Comparison of ENCODE assay signal across 1 cellular context in the genomic region with DNA sequence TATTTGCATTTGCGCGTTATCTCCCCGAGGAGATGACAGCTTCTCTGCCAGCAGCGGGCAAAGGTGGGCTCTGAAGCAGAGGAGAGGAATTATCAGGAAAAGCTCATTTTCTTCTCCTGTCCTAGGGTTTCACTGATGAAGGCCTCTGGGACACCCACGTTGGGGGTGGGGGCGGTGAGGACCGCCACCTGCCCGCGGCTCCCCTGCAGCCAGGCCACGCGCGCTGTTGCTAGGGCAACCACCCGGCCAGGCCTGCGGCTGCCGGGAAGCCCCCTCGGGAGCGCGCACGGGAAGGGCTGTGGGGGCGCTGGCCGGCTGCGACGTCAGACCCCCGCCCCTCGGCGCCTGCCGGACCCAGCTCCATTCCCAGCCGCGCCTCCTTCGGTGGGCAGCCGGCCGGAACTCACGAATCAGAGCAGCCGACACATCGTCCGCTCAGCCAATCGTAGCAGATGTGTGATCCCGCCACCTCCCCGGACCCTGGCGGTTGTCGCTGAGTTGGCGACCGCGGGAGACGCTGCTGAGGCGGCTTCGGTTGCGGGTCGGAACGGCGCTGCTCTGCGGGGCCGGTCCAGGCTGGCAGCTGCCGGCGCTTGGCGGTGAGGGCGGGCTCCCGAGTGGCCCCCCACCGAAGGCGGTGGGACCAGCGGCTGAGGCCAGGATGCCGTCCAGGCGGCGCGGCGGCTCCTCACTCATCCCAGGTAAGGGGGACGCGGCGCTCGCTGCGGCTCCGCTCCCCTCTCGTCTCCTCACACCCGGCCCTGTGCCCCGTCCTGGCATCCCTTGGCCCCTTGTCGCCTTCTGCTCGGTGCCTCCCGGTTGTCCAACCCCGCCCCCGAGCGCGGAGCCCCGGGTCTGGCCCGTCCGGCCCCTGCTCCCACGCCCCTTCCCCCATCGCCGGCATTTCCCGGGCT.
TF ChIP-seq lines count a peak whose summit lies in the region.

A gene (plus strand): TSS at position 513 of the 914 bp plus-strand sequence. CDS start 35,092 bp downstream, outside the sequence.

TF ChIP-seq in HEK293, 187 proteins besides CTCF, POLR2A, EP300 and RAD21 (continued from another document and continues in another):
- TF ChIP-seq, protein P1, sequence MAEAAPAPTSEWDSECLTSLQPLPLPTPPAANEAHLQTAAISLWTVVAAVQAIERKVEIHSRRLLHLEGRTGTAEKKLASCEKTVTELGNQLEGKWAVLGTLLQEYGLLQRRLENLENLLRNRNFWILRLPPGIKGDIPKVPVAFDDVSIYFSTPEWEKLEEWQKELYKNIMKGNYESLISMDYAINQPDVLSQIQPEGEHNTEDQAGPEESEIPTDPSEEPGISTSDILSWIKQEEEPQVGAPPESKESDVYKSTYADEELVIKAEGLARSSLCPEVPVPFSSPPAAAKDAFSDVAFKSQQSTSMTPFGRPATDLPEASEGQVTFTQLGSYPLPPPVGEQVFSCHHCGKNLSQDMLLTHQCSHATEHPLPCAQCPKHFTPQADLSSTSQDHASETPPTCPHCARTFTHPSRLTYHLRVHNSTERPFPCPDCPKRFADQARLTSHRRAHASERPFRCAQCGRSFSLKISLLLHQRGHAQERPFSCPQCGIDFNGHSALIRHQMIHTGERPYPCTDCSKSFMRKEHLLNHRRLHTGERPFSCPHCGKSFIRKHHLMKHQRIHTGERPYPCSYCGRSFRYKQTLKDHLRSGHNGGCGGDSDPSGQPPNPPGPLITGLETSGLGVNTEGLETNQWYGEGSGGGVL (tag by site-specific recombination; IDR thresholded peaks at IDR 0.05), result peak; percentile 8; the same call in 1 of the 2 replicates
- TF ChIP-seq, protein P2, sequence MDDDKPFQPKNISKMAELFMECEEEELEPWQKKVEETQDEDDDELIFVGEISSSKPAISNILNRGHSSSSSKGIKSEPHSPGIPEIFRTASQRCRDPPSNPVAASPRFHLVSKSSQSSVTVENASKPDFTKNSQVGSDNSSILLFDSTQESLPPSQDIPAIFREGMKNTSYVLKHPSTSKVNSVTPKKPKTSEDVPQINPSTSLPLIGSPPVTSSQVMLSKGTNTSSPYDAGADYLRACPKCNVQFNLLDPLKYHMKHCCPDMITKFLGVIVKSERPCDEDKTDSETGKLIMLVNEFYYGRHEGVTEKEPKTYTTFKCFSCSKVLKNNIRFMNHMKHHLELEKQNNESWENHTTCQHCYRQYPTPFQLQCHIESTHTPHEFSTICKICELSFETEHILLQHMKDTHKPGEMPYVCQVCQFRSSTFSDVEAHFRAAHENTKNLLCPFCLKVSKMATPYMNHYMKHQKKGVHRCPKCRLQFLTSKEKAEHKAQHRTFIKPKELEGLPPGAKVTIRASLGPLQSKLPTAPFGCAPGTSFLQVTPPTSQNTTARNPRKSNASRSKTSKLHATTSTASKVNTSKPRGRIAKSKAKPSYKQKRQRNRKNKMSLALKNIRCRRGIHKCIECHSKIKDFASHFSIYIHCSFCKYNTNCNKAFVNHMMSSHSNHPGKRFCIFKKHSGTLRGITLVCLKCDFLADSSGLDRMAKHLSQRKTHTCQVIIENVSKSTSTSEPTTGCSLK (tag by site-specific recombination; IDR thresholded peaks at IDR 0.05), result no peak
- TF ChIP-seq SP7 (tag by site-specific recombination; IDR thresholded peaks at IDR 0.05) (peak; percentile 19), ZNF571 (tag by site-specific recombination; IDR thresholded peaks at IDR 0.05) (no peak), KLF1 (tag by site-specific recombination; IDR thresholded peaks at IDR 0.05) (no peak), ZIC2 (tag by site-specific recombination; IDR thresholded peaks at IDR 0.05) (peak; percentile 27; the same call in 1 of the 2 replicates), ZNF776 (tag by site-specific recombination; IDR thresholded peaks at IDR 0.05; ENCODE audit: borderline replicate concordance) (no peak), KLF8 (tag by site-specific recombination; IDR thresholded peaks at IDR 0.05) (peak; percentile 68; the same call in 1 of the 2 replicates), ZNF596 (tag by site-specific recombination; IDR thresholded peaks at IDR 0.05) (no peak), ZNF664 (tag by site-specific recombination; IDR thresholded peaks at IDR 0.05) (no peak), ZBTB17 (tag by site-specific recombination; IDR thresholded peaks at IDR 0.05) (peak; percentile 4; the same call in 1 of the 2 replicates), ZNF777 (tag by site-specific recombination; IDR thresholded peaks at IDR 0.05; ENCODE audit: borderline replicate concordance) (no peak), ZBTB1 (tag by site-specific recombination; IDR thresholded peaks at IDR 0.05) (no peak), ZNF530 (tag by site-specific recombination; IDR thresholded peaks at IDR 0.05; ENCODE audit: low read depth) (no peak), ZSCAN30 (tag by site-specific recombination; IDR thresholded peaks at IDR 0.05) (peak; percentile 35; the same call in 1 of the 2 replicates), GLIS2 (tag by site-specific recombination; IDR thresholded peaks at IDR 0.05) (peak; percentile 94), PRDM1 (tag by site-specific recombination; IDR thresholded peaks at IDR 0.05) (peak; percentile 70), ZNF266 (tag by site-specific recombination; IDR thresholded peaks at IDR 0.05; ENCODE audit: low read depth) (no peak), ZFP69B (tag by site-specific recombination; IDR thresholded peaks at IDR 0.05) (no peak), FEZF1 (tag by site-specific recombination; IDR thresholded peaks at IDR 0.05) (no peak), ZNF114 (tag by site-specific recombination; IDR thresholded peaks at IDR 0.05) (no peak), ZEB2 (tag by site-specific recombination; IDR thresholded peaks at IDR 0.05) (peak; percentile 69), ZNF830 (tag by site-specific recombination; IDR thresholded peaks at IDR 0.05; ENCODE audit: low read depth) (no peak), ZBTB8A (tag by site-specific recombination; IDR thresholded peaks at IDR 0.05) (peak; percentile 37; the same call in 1 of the 2 replicates), ZSCAN23 (tag by site-specific recombination; IDR thresholded peaks at IDR 0.05) (no peak), ZNF341 (tag by site-specific recombination; IDR thresholded peaks at IDR 0.05; ENCODE audit: low read depth) (peak; percentile 38; the same call in 1 of the 2 replicates), KLF16 (tag by site-specific recombination; IDR thresholded peaks at IDR 0.05) (peak; percentile 59; the same call in 1 of the 2 replicates), ZNF112 (tag by site-specific recombination; IDR thresholded peaks at IDR 0.05) (no peak), GLIS1 (tag by site-specific recombination; IDR thresholded peaks at IDR 0.05) (peak; percentile 95)
- TF ChIP-seq, protein P3, sequence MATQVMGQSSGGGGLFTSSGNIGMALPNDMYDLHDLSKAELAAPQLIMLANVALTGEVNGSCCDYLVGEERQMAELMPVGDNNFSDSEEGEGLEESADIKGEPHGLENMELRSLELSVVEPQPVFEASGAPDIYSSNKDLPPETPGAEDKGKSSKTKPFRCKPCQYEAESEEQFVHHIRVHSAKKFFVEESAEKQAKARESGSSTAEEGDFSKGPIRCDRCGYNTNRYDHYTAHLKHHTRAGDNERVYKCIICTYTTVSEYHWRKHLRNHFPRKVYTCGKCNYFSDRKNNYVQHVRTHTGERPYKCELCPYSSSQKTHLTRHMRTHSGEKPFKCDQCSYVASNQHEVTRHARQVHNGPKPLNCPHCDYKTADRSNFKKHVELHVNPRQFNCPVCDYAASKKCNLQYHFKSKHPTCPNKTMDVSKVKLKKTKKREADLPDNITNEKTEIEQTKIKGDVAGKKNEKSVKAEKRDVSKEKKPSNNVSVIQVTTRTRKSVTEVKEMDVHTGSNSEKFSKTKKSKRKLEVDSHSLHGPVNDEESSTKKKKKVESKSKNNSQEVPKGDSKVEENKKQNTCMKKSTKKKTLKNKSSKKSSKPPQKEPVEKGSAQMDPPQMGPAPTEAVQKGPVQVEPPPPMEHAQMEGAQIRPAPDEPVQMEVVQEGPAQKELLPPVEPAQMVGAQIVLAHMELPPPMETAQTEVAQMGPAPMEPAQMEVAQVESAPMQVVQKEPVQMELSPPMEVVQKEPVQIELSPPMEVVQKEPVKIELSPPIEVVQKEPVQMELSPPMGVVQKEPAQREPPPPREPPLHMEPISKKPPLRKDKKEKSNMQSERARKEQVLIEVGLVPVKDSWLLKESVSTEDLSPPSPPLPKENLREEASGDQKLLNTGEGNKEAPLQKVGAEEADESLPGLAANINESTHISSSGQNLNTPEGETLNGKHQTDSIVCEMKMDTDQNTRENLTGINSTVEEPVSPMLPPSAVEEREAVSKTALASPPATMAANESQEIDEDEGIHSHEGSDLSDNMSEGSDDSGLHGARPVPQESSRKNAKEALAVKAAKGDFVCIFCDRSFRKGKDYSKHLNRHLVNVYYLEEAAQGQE (tag by site-specific recombination; IDR thresholded peaks at IDR 0.05), result no peak
- TF ChIP-seq, protein P4, sequence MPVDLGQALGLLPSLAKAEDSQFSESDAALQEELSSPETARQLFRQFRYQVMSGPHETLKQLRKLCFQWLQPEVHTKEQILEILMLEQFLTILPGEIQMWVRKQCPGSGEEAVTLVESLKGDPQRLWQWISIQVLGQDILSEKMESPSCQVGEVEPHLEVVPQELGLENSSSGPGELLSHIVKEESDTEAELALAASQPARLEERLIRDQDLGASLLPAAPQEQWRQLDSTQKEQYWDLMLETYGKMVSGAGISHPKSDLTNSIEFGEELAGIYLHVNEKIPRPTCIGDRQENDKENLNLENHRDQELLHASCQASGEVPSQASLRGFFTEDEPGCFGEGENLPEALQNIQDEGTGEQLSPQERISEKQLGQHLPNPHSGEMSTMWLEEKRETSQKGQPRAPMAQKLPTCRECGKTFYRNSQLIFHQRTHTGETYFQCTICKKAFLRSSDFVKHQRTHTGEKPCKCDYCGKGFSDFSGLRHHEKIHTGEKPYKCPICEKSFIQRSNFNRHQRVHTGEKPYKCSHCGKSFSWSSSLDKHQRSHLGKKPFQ (tag by site-specific recombination; IDR thresholded peaks at IDR 0.05), result no peak
- TF ChIP-seq, protein P5, sequence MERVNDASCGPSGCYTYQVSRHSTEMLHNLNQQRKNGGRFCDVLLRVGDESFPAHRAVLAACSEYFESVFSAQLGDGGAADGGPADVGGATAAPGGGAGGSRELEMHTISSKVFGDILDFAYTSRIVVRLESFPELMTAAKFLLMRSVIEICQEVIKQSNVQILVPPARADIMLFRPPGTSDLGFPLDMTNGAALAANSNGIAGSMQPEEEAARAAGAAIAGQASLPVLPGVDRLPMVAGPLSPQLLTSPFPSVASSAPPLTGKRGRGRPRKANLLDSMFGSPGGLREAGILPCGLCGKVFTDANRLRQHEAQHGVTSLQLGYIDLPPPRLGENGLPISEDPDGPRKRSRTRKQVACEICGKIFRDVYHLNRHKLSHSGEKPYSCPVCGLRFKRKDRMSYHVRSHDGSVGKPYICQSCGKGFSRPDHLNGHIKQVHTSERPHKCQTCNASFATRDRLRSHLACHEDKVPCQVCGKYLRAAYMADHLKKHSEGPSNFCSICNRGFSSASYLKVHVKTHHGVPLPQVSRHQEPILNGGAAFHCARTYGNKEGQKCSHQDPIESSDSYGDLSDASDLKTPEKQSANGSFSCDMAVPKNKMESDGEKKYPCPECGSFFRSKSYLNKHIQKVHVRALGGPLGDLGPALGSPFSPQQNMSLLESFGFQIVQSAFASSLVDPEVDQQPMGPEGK (tag by site-specific recombination; IDR thresholded peaks at IDR 0.05), result peak; percentile 83
- TF ChIP-seq, protein P6, sequence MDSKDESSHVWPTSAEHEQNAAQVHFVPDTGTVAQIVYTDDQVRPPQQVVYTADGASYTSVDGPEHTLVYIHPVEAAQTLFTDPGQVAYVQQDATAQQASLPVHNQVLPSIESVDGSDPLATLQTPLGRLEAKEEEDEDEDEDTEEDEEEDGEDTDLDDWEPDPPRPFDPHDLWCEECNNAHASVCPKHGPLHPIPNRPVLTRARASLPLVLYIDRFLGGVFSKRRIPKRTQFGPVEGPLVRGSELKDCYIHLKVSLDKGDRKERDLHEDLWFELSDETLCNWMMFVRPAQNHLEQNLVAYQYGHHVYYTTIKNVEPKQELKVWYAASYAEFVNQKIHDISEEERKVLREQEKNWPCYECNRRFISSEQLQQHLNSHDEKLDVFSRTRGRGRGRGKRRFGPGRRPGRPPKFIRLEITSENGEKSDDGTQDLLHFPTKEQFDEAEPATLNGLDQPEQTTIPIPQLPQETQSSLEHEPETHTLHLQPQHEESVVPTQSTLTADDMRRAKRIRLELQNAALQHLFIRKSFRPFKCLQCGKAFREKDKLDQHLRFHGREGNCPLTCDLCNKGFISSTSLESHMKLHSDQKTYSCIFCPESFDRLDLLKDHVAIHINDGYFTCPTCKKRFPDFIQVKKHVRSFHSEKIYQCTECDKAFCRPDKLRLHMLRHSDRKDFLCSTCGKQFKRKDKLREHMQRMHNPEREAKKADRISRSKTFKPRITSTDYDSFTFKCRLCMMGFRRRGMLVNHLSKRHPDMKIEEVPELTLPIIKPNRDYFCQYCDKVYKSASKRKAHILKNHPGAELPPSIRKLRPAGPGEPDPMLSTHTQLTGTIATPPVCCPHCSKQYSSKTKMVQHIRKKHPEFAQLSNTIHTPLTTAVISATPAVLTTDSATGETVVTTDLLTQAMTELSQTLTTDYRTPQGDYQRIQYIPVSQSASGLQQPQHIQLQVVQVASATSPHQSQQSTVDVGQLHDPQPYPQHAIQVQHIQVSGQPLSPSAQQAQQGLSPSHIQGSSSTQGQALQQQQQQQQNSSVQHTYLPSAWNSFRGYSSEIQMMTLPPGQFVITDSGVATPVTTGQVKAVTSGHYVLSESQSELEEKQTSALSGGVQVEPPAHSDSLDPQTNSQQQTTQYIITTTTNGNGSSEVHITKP (tag by site-specific recombination; IDR thresholded peaks at IDR 0.05), result peak; percentile 63
- TF ChIP-seq, protein P7, sequence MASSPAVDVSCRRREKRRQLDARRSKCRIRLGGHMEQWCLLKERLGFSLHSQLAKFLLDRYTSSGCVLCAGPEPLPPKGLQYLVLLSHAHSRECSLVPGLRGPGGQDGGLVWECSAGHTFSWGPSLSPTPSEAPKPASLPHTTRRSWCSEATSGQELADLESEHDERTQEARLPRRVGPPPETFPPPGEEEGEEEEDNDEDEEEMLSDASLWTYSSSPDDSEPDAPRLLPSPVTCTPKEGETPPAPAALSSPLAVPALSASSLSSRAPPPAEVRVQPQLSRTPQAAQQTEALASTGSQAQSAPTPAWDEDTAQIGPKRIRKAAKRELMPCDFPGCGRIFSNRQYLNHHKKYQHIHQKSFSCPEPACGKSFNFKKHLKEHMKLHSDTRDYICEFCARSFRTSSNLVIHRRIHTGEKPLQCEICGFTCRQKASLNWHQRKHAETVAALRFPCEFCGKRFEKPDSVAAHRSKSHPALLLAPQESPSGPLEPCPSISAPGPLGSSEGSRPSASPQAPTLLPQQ (tag by site-specific recombination; IDR thresholded peaks at IDR 0.05), result peak; percentile 49
- TF ChIP-seq, protein P8, sequence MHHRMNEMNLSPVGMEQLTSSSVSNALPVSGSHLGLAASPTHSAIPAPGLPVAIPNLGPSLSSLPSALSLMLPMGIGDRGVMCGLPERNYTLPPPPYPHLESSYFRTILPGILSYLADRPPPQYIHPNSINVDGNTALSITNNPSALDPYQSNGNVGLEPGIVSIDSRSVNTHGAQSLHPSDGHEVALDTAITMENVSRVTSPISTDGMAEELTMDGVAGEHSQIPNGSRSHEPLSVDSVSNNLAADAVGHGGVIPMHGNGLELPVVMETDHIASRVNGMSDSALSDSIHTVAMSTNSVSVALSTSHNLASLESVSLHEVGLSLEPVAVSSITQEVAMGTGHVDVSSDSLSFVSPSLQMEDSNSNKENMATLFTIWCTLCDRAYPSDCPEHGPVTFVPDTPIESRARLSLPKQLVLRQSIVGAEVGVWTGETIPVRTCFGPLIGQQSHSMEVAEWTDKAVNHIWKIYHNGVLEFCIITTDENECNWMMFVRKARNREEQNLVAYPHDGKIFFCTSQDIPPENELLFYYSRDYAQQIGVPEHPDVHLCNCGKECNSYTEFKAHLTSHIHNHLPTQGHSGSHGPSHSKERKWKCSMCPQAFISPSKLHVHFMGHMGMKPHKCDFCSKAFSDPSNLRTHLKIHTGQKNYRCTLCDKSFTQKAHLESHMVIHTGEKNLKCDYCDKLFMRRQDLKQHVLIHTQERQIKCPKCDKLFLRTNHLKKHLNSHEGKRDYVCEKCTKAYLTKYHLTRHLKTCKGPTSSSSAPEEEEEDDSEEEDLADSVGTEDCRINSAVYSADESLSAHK (tag by site-specific recombination; IDR thresholded peaks at IDR 0.05), result no peak
